Comparison of ENCODE assay signal across 8 cellular contexts in the genomic region with DNA sequence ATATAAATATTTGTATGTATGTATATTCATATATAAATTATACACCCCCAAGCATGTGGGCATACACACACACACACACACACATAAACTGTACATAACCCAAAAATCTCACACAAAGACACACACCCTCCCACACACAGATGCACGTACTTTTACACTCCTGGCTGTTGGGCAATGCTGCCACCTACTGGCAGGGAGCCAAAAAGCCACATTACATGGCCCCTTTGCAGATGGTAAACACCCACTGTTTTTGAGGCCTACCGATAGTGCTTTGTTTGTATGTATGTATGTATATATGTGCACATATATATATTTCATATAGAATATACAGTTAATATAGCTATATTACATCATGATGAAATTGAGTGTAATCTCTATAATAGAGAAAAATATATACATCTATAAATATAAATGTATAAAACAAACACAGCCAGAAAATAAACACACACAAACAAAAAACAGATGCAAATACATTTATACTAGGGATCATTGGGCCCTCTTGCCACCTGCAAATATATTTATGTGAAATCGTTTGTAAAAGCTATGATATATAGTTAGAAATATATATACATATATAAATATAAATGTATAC.
DNase-seq lines count a peak whose midpoint lies in the region; ATAC-seq, FAIRE-seq and TF ChIP-seq lines count a peak whose summit lies in the region.

No MANE protein-coding gene starts in this region.

- FAIRE-seq in G401.6 (lab: Jason Lieb, UNC), result peak; percentile 88

- ATAC-seq in GM23338 (peak; percentile 90), upper lobe of right lung (peak; percentile 95)

- intact Hi-C loops in upper lobe of right lung (cut with DNase I), result no loop called here

- no peaks in the 10 kb centered on the region for H3K27me3 Mint-ChIP-seq in GM23338 (ENCODE audit: insufficient read depth, low read depth, poor library complexity)

- H3K4me3 ChIP-seq in GM23338, result no peak overlapping the region
- no peak overlapping the region for H3K4me3 ChIP-seq in LNCaP clone FGC (ENCODE audit: low read depth, low read length)
- H3K4me3 ChIP-seq in upper lobe of right lung, result no peak overlapping the region

- H3K9me2 ChIP-seq in GM23338 (ENCODE audit: insufficient read depth), result no peaks in the 10 kb centered on the region

- no peaks in the 10 kb centered on the region; the same call in 1 of the 2 replicates for H4K20me1 ChIP-seq in GM23338 (replicated peaks; ENCODE audit: insufficient read depth)

- H3K27ac Mint-ChIP-seq in GM23338, result no peak overlapping the region

- no peaks in the 10 kb centered on the region for H3K36me3 Mint-ChIP-seq in GM23338 (ENCODE audit: low read depth)

- H3K27ac ChIP-seq in GM23338 (ENCODE audit: low read depth) (no peak overlapping the region), upper lobe of right lung (no peak overlapping the region)

- H3K4me1 Mint-ChIP-seq in GM23338, result peaks cover 3% of the 10 kb centered on the region; the same call in 1 of the 3 replicates

- H3K9me3 Mint-ChIP-seq in GM23338, result no peaks in the 10 kb centered on the region

- H3F3A ChIP-seq in GM23338 (replicated peaks; ENCODE audit: low read depth), result no peaks in the 10 kb centered on the region

- peak; percentile 90 to 99 for TF ChIP-seq CTCF in GM23338 (conservative IDR thresholded peaks at IDR 0.05; ENCODE audit: low read depth in 2 of 2)
- TF ChIP-seq CTCF in LNCaP clone FGC (IDR thresholded peaks at IDR 0.05; ENCODE audit: control insufficient read depth, extremely low read depth, insufficient read depth), result peak; percentile 99
- peak; percentile 81 for TF ChIP-seq CTCF in upper lobe of right lung (IDR thresholded peaks at IDR 0.05)

- H3K4me1 ChIP-seq in GM23338 (ENCODE audit: insufficient read depth) (no peaks in the 10 kb centered on the region), upper lobe of right lung (no peaks in the 10 kb centered on the region)

- H3K79me2 ChIP-seq in GM23338 (replicated peaks; ENCODE audit: insufficient read depth), result no peaks in the 10 kb centered on the region

- H2AFZ ChIP-seq in GM23338, result no peak overlapping the region

- peak; percentile 79 for DNase-seq in GM23338 (ENCODE audit: low spot score)
- DNase-seq in LNCaP clone FGC (ENCODE audit: low read depth), result no peak
- DNase-seq in SHP77 treated with DMSO at 0.1 percent for 48 hours (lab: John Stamatoyannopoulos, UW), result peak; percentile 64
- DNase-seq in activated gamma-delta T cell treated with anti-CD3 and anti-CD28 coated beads, Interleukin-2, amount 50 U/mL, for 16 hours (ENCODE audit: low read depth), result peak; percentile 74
- peak; percentile 42 for DNase-seq in glomerular endothelial cell (ENCODE audit: extremely low read depth, low read depth, low spot score)
- DNase-seq in pons (ENCODE audit: low spot score), result peak; percentile 86
- peak; percentile 82 for DNase-seq in upper lobe of right lung

- no peaks in the 10 kb centered on the region for H3K9me3 ChIP-seq in upper lobe of right lung

- no peaks in the 10 kb centered on the region for H3K36me3 ChIP-seq in GM23338 (ENCODE audit: insufficient read depth)
- no peaks in the 10 kb centered on the region for H3K36me3 ChIP-seq in upper lobe of right lung

- H3K4me2 ChIP-seq in GM23338, result no peak overlapping the region

- H3K27me3 ChIP-seq in GM23338 (ENCODE audit: insufficient read depth) (no peaks in the 10 kb centered on the region), upper lobe of right lung (no peaks in the 10 kb centered on the region)

- no peak overlapping the region for H3K4me3 Mint-ChIP-seq in GM23338

TF ChIP-seq in GM23338, 12 proteins besides CTCF, POLR2A, EP300 and RAD21:
- TF ChIP-seq ZNF331 (CRISPR knock-in tag; IDR thresholded peaks at IDR 0.05; ENCODE audit: low read depth) (no peak), NANOG (IDR thresholded peaks at IDR 0.05; ENCODE audit: borderline replicate concordance) (no peak), STAT1 (IDR thresholded peaks at IDR 0.05; ENCODE audit: unreplicated experiment) (no peak)
